9 cellular contexts compared by ENCODE assay signal in genomic region chr14:53979747-53980642, GRCh38. TPM values are rescaled to one million over a fixed set of nuclear protein-coding genes. Genes with fewer than 3 reads are reported as not detected.
DNase-seq lines count a peak whose midpoint lies in the region; ATAC-seq, FAIRE-seq and TF ChIP-seq lines count a peak whose summit lies in the region.
"Had no signal": no experiment of that assay in that cellular context is flagged by ENCODE, and none has a peak within 500 bp of the region (broad histone marks: within the 10 kb centered on the region; RNA-seq: fewer than 3 reads in every experiment).

No MANE protein-coding gene starts in this region.

- no peak for TF ChIP-seq CTCF in suprapubic skin (IDR thresholded peaks at IDR 0.05)

- H3K27ac ChIP-seq in iPS-20b (ENCODE audit: low read length) (no peak overlapping the region), suprapubic skin (peak overlapping the region; percentile 43)

- H3K4me1 ChIP-seq in iPS-20b (ENCODE audit: insufficient read depth, low read length) (peaks cover 56% of the 10 kb centered on the region), suprapubic skin (peaks cover 18% of the 10 kb centered on the region)

- peak overlapping the region; percentile 58; the same call in 1 of the 2 replicates for H3K9ac ChIP-seq in iPS-20b (ENCODE audit: low read depth, low read length)

- peak; percentile 86 for DNase-seq in HS-27A (ENCODE audit: low read depth)
- DNase-seq in astrocyte of the hippocampus (ENCODE audit: low read depth, low spot score) = peak; percentile 91
- peak in 1 of 2 donors; percentile 72 for DNase-seq in suprapubic skin (ENCODE audit: low spot score in 2 of 2)
- no peak for DNase-seq in GM19239 (ENCODE audit: insufficient read length, low spot score)
- DNase-seq in activated T-cell treated with anti-CD3 and anti-CD28 coated beads, Interleukin-2, amount 50 U/mL, for 1 hour = no peak
- DNase-seq: stimulated activated CD4-positive, alpha-beta T cell treated with anti-CD3 and anti-CD28 coated beads, Interleukin-2, amount 100 ng/mL, for 48 hours; substantia nigra had no signal

- ATAC-seq in GM21367 (IDR thresholded peaks at IDR 0.05; ENCODE audit: unreplicated experiment) = no peak

- H3K36me3 ChIP-seq in iPS-20b (ENCODE audit: insufficient read depth, low read depth, low read length) = 0 out of 2 replicates have a peak, but pooled peaks cover 3% of the 10 kb centered on the region
- no peaks in the 10 kb centered on the region for H3K36me3 ChIP-seq in suprapubic skin

- 59% methylated on average over 7 of the region's 7 CpGs for WGBS in suprapubic skin

- no peak overlapping the region for H3K4me3 ChIP-seq in iPS-20b (ENCODE audit: low read length)
- H3K4me3 ChIP-seq in suprapubic skin = no peak overlapping the region

- H3K9me3 ChIP-seq in iPS-20b (ENCODE audit: insufficient read depth, low read depth, low read length) (peaks cover 12% of the 10 kb centered on the region), suprapubic skin (peaks cover 9% of the 10 kb centered on the region)

- TF ChIP-seq EP300 in suprapubic skin (IDR thresholded peaks at IDR 0.05) = no peak

- peaks cover 8% of the 10 kb centered on the region; the same call in 1 of the 2 replicates for H3K27me3 ChIP-seq in iPS-20b (ENCODE audit: insufficient read depth, low read length)
- no peaks in the 10 kb centered on the region for H3K27me3 ChIP-seq in suprapubic skin

- no peak for FAIRE-seq in GM19239 (lab: Jason Lieb, UNC)

- no peak for TF ChIP-seq POLR2A in suprapubic skin (IDR thresholded peaks at IDR 0.05)

RNA-seq across cellular contexts. Expression of gene BMP4, which starts 23.4 kb away (rescaled TPM):
- 10 to 100 TPM in 3 of 4 donors, 1 to 10 TPM in 1; 9.9 to 23.7 (median 15.4) TPM for total RNA-seq in suprapubic skin

Comparison
In these comparisons a context has a peak if more than half of its experiments do, and no peak if none do; other contexts are left out.
1. DNase-seq: peak in HS-27A (single experiment) and astrocyte of the hippocampus (single experiment); none in GM19239 (single experiment) and activated T-cell treated with anti-CD3 and anti-CD28 coated beads, Interleukin-2, amount 50 U/mL, for 1 hour (single experiment).